ENCODE assay signal across 28 cellular contexts in the genomic region with DNA sequence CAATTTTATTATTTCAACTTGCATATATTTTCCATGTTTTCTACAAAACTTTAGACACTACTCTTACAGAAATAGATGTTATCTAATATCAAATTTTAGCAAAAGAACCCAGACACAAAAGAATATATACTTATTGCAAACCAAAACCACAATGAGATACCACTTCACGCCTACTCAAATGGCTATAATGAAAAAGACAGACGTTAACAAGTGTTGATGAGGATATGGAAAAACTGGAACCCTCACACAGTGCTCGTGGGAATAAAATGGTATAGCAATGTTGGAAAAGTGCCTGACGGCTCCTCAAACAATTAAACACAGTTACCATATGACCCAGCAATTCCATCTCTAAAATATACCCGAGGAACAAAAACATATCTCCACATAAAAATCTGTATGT.
"Had no signal": no experiment of that assay in that cellular context is flagged by ENCODE, and none has a peak within 500 bp of the region (broad histone marks: within the 10 kb centered on the region; RNA-seq: fewer than 3 reads in every experiment).

No MANE protein-coding gene starts in this region.

- H3K9me3 Mint-ChIP-seq: activated naive CD4-positive, alpha-beta T cell treated with anti-CD3 and anti-CD28 coated beads, Interleukin-2, amount 50 U/mL, for 72 hours; activated naive CD8-positive, alpha-beta T cell treated with anti-CD3 and anti-CD28 coated beads, Interleukin-2, amount 50 U/mL, for 24 hours; activated T-cell treated with anti-CD3 and anti-CD28 coated beads, Interleukin-2, amount 50 U/mL, for 4 hours; T-helper 1 cell treated with Interleukin-12 subunit alpha and Interleukin-12 subunit beta and Interleukin-4 antibody, amounts not matched to agents 30 μg/mL and 1 μg/mL, for 36 hours had no signal

- H3K36me3 ChIP-seq: ascending aorta, SJCRH30 had no signal

- DNase-seq: activated CD4-positive, alpha-beta T cell treated with anti-CD3 and anti-CD28 coated beads for 48 hours; activated CD4-positive, alpha-beta T cell treated with anti-CD3 and anti-CD28 coated beads, Interleukin-2, amount 50 U/mL, for 48 hours; activated CD4-positive, CD25-positive, alpha-beta regulatory T cell treated with anti-CD3 and anti-CD28 coated beads, Interleukin-2, amount 50 U/mL, for 72 hours; activated CD8-positive, alpha-beta memory T cell treated with anti-CD3 and anti-CD28 coated beads for 24 hours; activated effector memory CD4-positive, alpha-beta T cell treated with anti-CD3 and anti-CD28 coated beads, Interleukin-2, amount 50 U/mL, for 16 hours; activated naive CD4-positive, alpha-beta T cell treated with Interleukin-2 at 50 U/mL for 16 hours; activated naive CD8-positive, alpha-beta T cell treated with anti-CD3 and anti-CD28 coated beads, Interleukin-2, amount 50 U/mL, for 24 hours; activated T-cell treated with anti-CD3 and anti-CD28 coated beads, Interleukin-2, amount 50 U/mL, for 4 hours; amniotic stem cell; body of pancreas; central memory CD4-positive, alpha-beta T cell; Kasumi-1; NCI-H1048; NCI-H146; NCI-H187 treated with DMSO at 0.1 percent for 48 hours; NCI-H2171; NCI-H226; NCI-H526; NCI-H774; OCI-M1; Right ventricle myocardium superior; RPMI8226; SJCRH30 had no signal

- H3K9me3 ChIP-seq: ascending aorta, body of pancreas, SJCRH30 had no signal

- H3K27me3 Mint-ChIP-seq: activated naive CD8-positive, alpha-beta T cell treated with anti-CD3 and anti-CD28 coated beads, Interleukin-2, amount 50 U/mL, for 24 hours had no signal

- H3K27ac ChIP-seq: body of pancreas, SJCRH30 had no signal

- H3K27ac Mint-ChIP-seq: activated naive CD4-positive, alpha-beta T cell treated with anti-CD3 and anti-CD28 coated beads, Interleukin-2, amount 50 U/mL, for 72 hours; activated naive CD8-positive, alpha-beta T cell treated with anti-CD3 and anti-CD28 coated beads, Interleukin-2, amount 50 U/mL, for 24 hours; T-helper 1 cell treated with Interleukin-12 subunit alpha and Interleukin-12 subunit beta and Interleukin-4 antibody, amounts not matched to agents 30 μg/mL and 1 μg/mL, for 36 hours had no signal

- H3K4me3 ChIP-seq: ascending aorta, body of pancreas, K562, SJCRH30 had no signal

- H3K27me3 ChIP-seq: ascending aorta, body of pancreas, SJCRH30 had no signal

- FAIRE-seq: bronchial epithelial cell, K562 had no signal

- H3K36me3 Mint-ChIP-seq: activated naive CD4-positive, alpha-beta T cell treated with anti-CD3 and anti-CD28 coated beads, Interleukin-2, amount 50 U/mL, for 72 hours had no signal

- H3K4me3 Mint-ChIP-seq: activated naive CD8-positive, alpha-beta T cell treated with anti-CD3 and anti-CD28 coated beads, Interleukin-2, amount 50 U/mL, for 24 hours; activated T-cell treated with anti-CD3 and anti-CD28 coated beads, Interleukin-2, amount 50 U/mL, for 4 hours; T-helper 1 cell treated with Interleukin-12 subunit alpha and Interleukin-12 subunit beta and Interleukin-4 antibody, amounts not matched to agents 30 μg/mL and 1 μg/mL, for 36 hours had no signal
